ENCODE assay signal across 13 cellular contexts in genomic region chr3:71309342-71309741, GRCh38.
DNase-seq lines count a peak whose midpoint lies in the region; ATAC-seq and TF ChIP-seq lines count a peak whose summit lies in the region.
"Had no signal": no experiment of that assay in that cellular context is flagged by ENCODE, and none has a peak within 500 bp of the region (broad histone marks: within the 10 kb centered on the region; RNA-seq: fewer than 3 reads in every experiment).

No MANE protein-coding gene starts in this region.

- intact Hi-C loops in lower leg skin (cut with DNase I; ENCODE audit: low total_unique reads): no loop called here

- peak overlapping the region; percentile 54 for H3K4me3 ChIP-seq in CD4-positive, CD25-positive, alpha-beta regulatory T cell (ENCODE audit: low read depth, low read length)
- H3K4me3 ChIP-seq in lower leg skin (ENCODE audit: low read depth, poor library complexity, severe bottlenecking): no peak overlapping the region
- H3K4me3 ChIP-seq: BLaER1 treated with 17β-estradiol and CSF1 and Interleukin-3, amounts not matched to agents 10 nM and 100 nM; esophagus squamous epithelium; GM12878 had no signal

- H3K36me3 Mint-ChIP-seq in CD4-positive, CD25-positive, alpha-beta regulatory T cell: peaks cover 13% of the 10 kb centered on the region
- H3K36me3 Mint-ChIP-seq in activated T-cell treated with anti-CD3 and anti-CD28 coated beads, Interleukin-2, amount 50 U/mL, for 4 hours (ENCODE audit: insufficient read depth): peaks cover 2% of the 10 kb centered on the region
- H3K36me3 Mint-ChIP-seq in naive thymus-derived CD8-positive, alpha-beta T cell: peaks cover 4 to 14% (median 10%) of the 10 kb centered on the region in 3 donors

- TF ChIP-seq POLR2A in lower leg skin (IDR thresholded peaks at IDR 0.05): no peak

- no peaks in the 10 kb centered on the region for H3K9me3 ChIP-seq in CD4-positive, CD25-positive, alpha-beta regulatory T cell (ENCODE audit: control insufficient read depth in 2 of 2, low read length in 2 of 2)
- no peaks in the 10 kb centered on the region for H3K9me3 ChIP-seq in KOPT-K1 (ENCODE audit: insufficient read depth, low read length, poor library complexity, severe bottlenecking)
- H3K9me3 ChIP-seq: BLaER1 treated with 17β-estradiol and CSF1 and Interleukin-3, amounts not matched to agents 10 nM and 100 nM; esophagus squamous epithelium had no signal

- POLR2A ChIA-PET in naive thymus-derived CD8-positive, alpha-beta T cell (lab: Charles Lee): interaction anchor here (0.7 to 2.3 kb wide), 3 partner anchors 63 to 178 kb away, joined by 3 to 5 read pairs (median 3); no protein-coding TSS in a partner anchor

- H3K4me1 ChIP-seq in CD4-positive, CD25-positive, alpha-beta regulatory T cell (ENCODE audit: control insufficient read depth, insufficient read depth, low read length, poor library complexity, severe bottlenecking): peaks cover 29% of the 10 kb centered on the region
- H3K4me1 ChIP-seq: BLaER1 treated with 17β-estradiol and CSF1 and Interleukin-3, amounts not matched to agents 10 nM and 100 nM had no signal

- no peaks in the 10 kb centered on the region for H3K9me3 Mint-ChIP-seq in CD4-positive, CD25-positive, alpha-beta regulatory T cell
- no peaks in the 10 kb centered on the region for H3K9me3 Mint-ChIP-seq in activated T-cell treated with anti-CD3 and anti-CD28 coated beads, Interleukin-2, amount 50 U/mL, for 4 hours
- no peaks in the 10 kb centered on the region for H3K9me3 Mint-ChIP-seq in naive thymus-derived CD8-positive, alpha-beta T cell

- H3K4me1 Mint-ChIP-seq in CD4-positive, CD25-positive, alpha-beta regulatory T cell: peaks cover 44 to 74% (median 49%) of the 10 kb centered on the region in 4 donors
- H3K4me1 Mint-ChIP-seq in activated T-cell treated with anti-CD3 and anti-CD28 coated beads, Interleukin-2, amount 50 U/mL, for 4 hours (ENCODE audit: low read depth): peaks cover 62% of the 10 kb centered on the region
- peaks cover 32 to 78% (median 75%) of the 10 kb centered on the region in 4 donors for H3K4me1 Mint-ChIP-seq in naive thymus-derived CD8-positive, alpha-beta T cell

- TF ChIP-seq CTCF in lower leg skin (IDR thresholded peaks at IDR 0.05): no peak

- no peaks in the 10 kb centered on the region for H3K27me3 ChIP-seq in CD4-positive, CD25-positive, alpha-beta regulatory T cell (ENCODE audit: control insufficient read depth, insufficient read depth, low read length)
- H3K27me3 ChIP-seq: esophagus squamous epithelium had no signal

- H3K27me3 Mint-ChIP-seq in CD4-positive, CD25-positive, alpha-beta regulatory T cell: no peaks in the 10 kb centered on the region
- no peaks in the 10 kb centered on the region for H3K27me3 Mint-ChIP-seq in activated T-cell treated with anti-CD3 and anti-CD28 coated beads, Interleukin-2, amount 50 U/mL, for 4 hours (ENCODE audit: low read depth)
- no peaks in the 10 kb centered on the region for H3K27me3 Mint-ChIP-seq in naive thymus-derived CD8-positive, alpha-beta T cell

- H3K4me3 Mint-ChIP-seq in CD4-positive, CD25-positive, alpha-beta regulatory T cell: peak overlapping the region; percentile 23 to 71 (median 62)
- H3K4me3 Mint-ChIP-seq in activated T-cell treated with anti-CD3 and anti-CD28 coated beads, Interleukin-2, amount 50 U/mL, for 4 hours: peak overlapping the region; percentile 40
- peak overlapping the region; percentile 47 to 88 (median 82) for H3K4me3 Mint-ChIP-seq in naive thymus-derived CD8-positive, alpha-beta T cell

- H3K27ac ChIP-seq in CD4-positive, CD25-positive, alpha-beta regulatory T cell (ENCODE audit: insufficient read depth, low read length, poor library complexity, severe bottlenecking): peak overlapping the region; percentile 74
- peak overlapping the region; percentile 33 for H3K27ac ChIP-seq in KOPT-K1 (ENCODE audit: low read depth, low read length, poor library complexity, severe bottlenecking)
- H3K27ac ChIP-seq: BLaER1 treated with 17β-estradiol and CSF1 and Interleukin-3, amounts not matched to agents 10 nM and 100 nM had no signal

- ATAC-seq in CD4-positive, CD25-positive, alpha-beta regulatory T cell (ENCODE audit: low read depth in 2 of 2): peak; percentile 52 to 57
- ATAC-seq in activated T-cell treated with anti-CD3 and anti-CD28 coated beads, Interleukin-2, amount 50 U/mL, for 4 hours: peak; percentile 64
- ATAC-seq in naive thymus-derived CD8-positive, alpha-beta T cell: peak; percentile 57 to 69
- no peak for ATAC-seq in HG02884 (IDR thresholded peaks at IDR 0.05; ENCODE audit: unreplicated experiment)
- ATAC-seq: GM12878 had no signal

- peak in 2 of 3 donors; percentile 42 to 79 for DNase-seq in CD4-positive, CD25-positive, alpha-beta regulatory T cell
- peak; percentile 30 for DNase-seq in activated T-cell treated with anti-CD3 and anti-CD28 coated beads, Interleukin-2, amount 50 U/mL, for 4 hours
- peak in 8 of 10 donors; percentile 40 to 75 (median 60) for DNase-seq in naive thymus-derived CD8-positive, alpha-beta T cell
- DNase-seq in DMS153 (lab: John Stamatoyannopoulos, UW): no peak
- no peak for DNase-seq in SK-N-DZ (ENCODE audit: low spot score)
- no peak for DNase-seq in lower leg skin (ENCODE audit: low spot score in 2 of 2)
- DNase-seq: esophagus squamous epithelium, KBM-7, kidney had no signal

- H3K27ac Mint-ChIP-seq in CD4-positive, CD25-positive, alpha-beta regulatory T cell: peak overlapping the region; percentile 29 to 88 (median 62)
- H3K27ac Mint-ChIP-seq in naive thymus-derived CD8-positive, alpha-beta T cell: peak overlapping the region; percentile 93 to 99 (median 96)

- 67 to 70% methylated on average over 3 of the region's 3 CpGs for WGBS in lower leg skin, 2 donors

- peaks cover 4% of the 10 kb centered on the region for H3K36me3 ChIP-seq in CD4-positive, CD25-positive, alpha-beta regulatory T cell (ENCODE audit: control insufficient read depth, insufficient read depth, low read length)
- H3K36me3 ChIP-seq in KOPT-K1 (ENCODE audit: insufficient read depth, low read length): no peaks in the 10 kb centered on the region
- H3K36me3 ChIP-seq: BLaER1 treated with 17β-estradiol and CSF1 and Interleukin-3, amounts not matched to agents 10 nM and 100 nM; esophagus squamous epithelium had no signal

Comparison
In these comparisons a context has a peak if more than half of its experiments do, and no peak if none do; other contexts are left out.
1. DNase-seq: peak in CD4-positive, CD25-positive, alpha-beta regulatory T cell (2 of 3), activated T-cell treated with anti-CD3 and anti-CD28 coated beads, Interleukin-2, amount 50 U/mL, for 4 hours (single experiment) and naive thymus-derived CD8-positive, alpha-beta T cell (8 of 10); none in DMS153 (single experiment), SK-N-DZ (single experiment) and lower leg skin (0 of 2).
2. Peak in every context shown above with its lines, with median percentiles within 50 percentile points of each other: H3K4me3 Mint-ChIP-seq.